In the genomic region with DNA sequence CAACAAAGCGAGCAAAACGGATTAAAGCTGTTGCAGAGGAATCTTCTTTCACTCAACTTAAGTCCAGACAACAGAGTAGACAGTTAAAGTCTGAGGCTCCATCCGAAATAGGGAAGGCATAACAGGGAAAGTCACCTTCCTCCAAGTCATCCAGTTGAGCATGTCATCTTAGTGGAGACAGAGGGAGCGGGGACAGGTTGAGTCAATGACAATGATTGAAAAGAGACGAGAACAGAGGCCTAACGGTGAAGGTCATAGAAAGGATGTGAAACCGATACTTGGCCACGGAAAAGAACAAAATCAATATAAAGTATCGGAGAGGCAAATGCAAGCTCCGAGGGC, we compare ENCODE assay signal across 8 cellular contexts. TPM values are rescaled to one million over a fixed set of nuclear protein-coding genes. Genes with fewer than 3 reads are reported as not detected.
DNase-seq lines count a peak whose midpoint lies in the region; ATAC-seq and TF ChIP-seq lines count a peak whose summit lies in the region.

No MANE protein-coding gene starts in this region.

- H3K4me3 Mint-ChIP-seq in neural progenitor cell, result peak overlapping the region; percentile 96

- H3K27me3 ChIP-seq in esophagus (ENCODE audit: control insufficient read depth in 1 of 2, insufficient read depth in 2 of 2, low read length in 2 of 2) (no peaks in the 10 kb centered on the region), neural progenitor cell (no peaks in the 10 kb centered on the region)

- TF ChIP-seq CTCF in 22Rv1 (IDR thresholded peaks at IDR 0.05) (no peak), neural progenitor cell (IDR thresholded peaks at IDR 0.05) (no peak)

- peaks cover 0 to 3% of the 10 kb centered on the region in 2 donors for H3K4me1 ChIP-seq in esophagus (ENCODE audit: control insufficient read depth in 2 of 2, insufficient read depth in 2 of 2, low read length in 1 of 2)
- peaks cover 35% of the 10 kb centered on the region for H3K4me1 ChIP-seq in neural progenitor cell

- H3K4me2 ChIP-seq in neural progenitor cell, result peak overlapping the region; percentile 90

- H2AFZ ChIP-seq in neural progenitor cell (replicated peaks), result no peak overlapping the region

- peaks cover 37% of the 10 kb centered on the region for H3K36me3 Mint-ChIP-seq in neural progenitor cell

- H3K9me3 ChIP-seq in SK-N-MC (ENCODE audit: low read depth, low read length), result no peaks in the 10 kb centered on the region
- no peaks in the 10 kb centered on the region for H3K9me3 ChIP-seq in esophagus (ENCODE audit: control insufficient read depth in 2 of 2, insufficient read depth in 1 of 2, low read depth in 1 of 2, low read length in 1 of 2)
- no peaks in the 10 kb centered on the region for H3K9me3 ChIP-seq in neural progenitor cell (ENCODE audit: low read depth)

- H3K27ac Mint-ChIP-seq in neural progenitor cell, result peak overlapping the region; percentile 80

- H3F3A ChIP-seq in neural progenitor cell (ENCODE audit: low read depth), result peaks cover 53% of the 10 kb centered on the region

- peaks cover 3% of the 10 kb centered on the region for H3K27me3 Mint-ChIP-seq in neural progenitor cell (ENCODE audit: insufficient read depth, low read depth)

- ATAC-seq in GM18868 (IDR thresholded peaks at IDR 0.05; ENCODE audit: unreplicated experiment) (peak; percentile 16), HG03039 (IDR thresholded peaks at IDR 0.05; ENCODE audit: unreplicated experiment) (no peak)

- H3K79me2 ChIP-seq in neural progenitor cell (ENCODE audit: low read depth), result peaks cover 61% of the 10 kb centered on the region

- H3K9me3 Mint-ChIP-seq in neural progenitor cell, result no peaks in the 10 kb centered on the region

- peaks cover 39% of the 10 kb centered on the region for H3K4me1 Mint-ChIP-seq in neural progenitor cell

- H3K4me3 ChIP-seq in SK-N-MC, result peak overlapping the region; percentile 86
- peak overlapping the region; percentile 61 to 77 for H3K4me3 ChIP-seq in esophagus (ENCODE audit: low read depth in 1 of 2, low read length in 2 of 2)
- H3K4me3 ChIP-seq in neural progenitor cell, result peak overlapping the region; percentile 83

- H3K36me3 ChIP-seq in SK-N-MC (ENCODE audit: insufficient read depth, low read length) (peaks cover 60% of the 10 kb centered on the region), esophagus (ENCODE audit: control insufficient read depth in 2 of 2, insufficient read depth in 2 of 2, low read length in 1 of 2) (peaks cover 0 to 2% of the 10 kb centered on the region in 2 donors), neural progenitor cell (peaks cover 28% of the 10 kb centered on the region)

- DNase-seq in SK-N-MC (ENCODE audit: low read depth, low spot score), result no peak
- DNase-seq in neural progenitor cell (ENCODE audit: low spot score), result peak; percentile 35
- DNase-seq in Ammon's horn (ENCODE audit: low spot score), result no peak
- DNase-seq in NOMO-1 treated with dmso at 0.1 percent for 144 hours (lab: John Stamatoyannopoulos, UW; ENCODE audit: unreplicated experiment), result no peak

- peak overlapping the region; percentile 88 for H3K9ac ChIP-seq in SK-N-MC (ENCODE audit: insufficient read length)
- peak overlapping the region; percentile 62 for H3K9ac ChIP-seq in neural progenitor cell

- H4K20me1 ChIP-seq in neural progenitor cell (ENCODE audit: low read depth), result peaks cover 48% of the 10 kb centered on the region

- WGBS in esophagus, 2 donors, result 1% methylated on average over 10 of the region's 10 CpGs

- H3K27ac ChIP-seq in 22Rv1 (peak overlapping the region; percentile 93), SK-N-MC (no peak overlapping the region; the same call in 1 of the 2 replicates), esophagus (ENCODE audit: low read depth in 2 of 2, low read length in 1 of 2) (peak overlapping the region; percentile 98 to 99), neural progenitor cell (no peak overlapping the region)

RNA-seq across cellular contexts. Expression of gene C18orf32, which starts 0.4 kb away (rescaled TPM):
- 10 to 100 TPM; 32.3 to 47.3 TPM for polyA plus RNA-seq in esophagus
- total RNA-seq in neural progenitor cell (ENCODE audit: low replicate concordance), result 41.2 and 72.4 TPM in 2 replicates

RNA-seq across cellular contexts. Expression of gene RPL17, which starts 5.7 kb away (rescaled TPM):
- 1,000 to 10,000 TPM; 2,060 to 2,431 TPM for polyA plus RNA-seq in esophagus
- total RNA-seq in neural progenitor cell (ENCODE audit: low replicate concordance), result 3,661 and 4,399 TPM in 2 replicates

RNA-seq across cellular contexts. Expression of gene DYM, which starts 26.1 kb away (rescaled TPM):
- polyA plus RNA-seq in esophagus, result 10 to 100 TPM; 17.2 to 17.4 TPM
- total RNA-seq in neural progenitor cell (ENCODE audit: low replicate concordance), result 46.8 and 53.4 TPM in 2 replicates

Comparison
In these comparisons a context has a peak if more than half of its experiments do, and no peak if none do; other contexts are left out.
1. H3K27ac ChIP-seq: peak in 22Rv1 (single experiment) and esophagus (2 of 2); none in SK-N-MC (single experiment) and neural progenitor cell (single experiment).
2. Peak in every context shown above with its lines, with median percentiles within 50 percentile points of each other: H3K4me3 ChIP-seq.